Comparison of ENCODE assay signal across 9 cellular contexts in the genomic region with DNA sequence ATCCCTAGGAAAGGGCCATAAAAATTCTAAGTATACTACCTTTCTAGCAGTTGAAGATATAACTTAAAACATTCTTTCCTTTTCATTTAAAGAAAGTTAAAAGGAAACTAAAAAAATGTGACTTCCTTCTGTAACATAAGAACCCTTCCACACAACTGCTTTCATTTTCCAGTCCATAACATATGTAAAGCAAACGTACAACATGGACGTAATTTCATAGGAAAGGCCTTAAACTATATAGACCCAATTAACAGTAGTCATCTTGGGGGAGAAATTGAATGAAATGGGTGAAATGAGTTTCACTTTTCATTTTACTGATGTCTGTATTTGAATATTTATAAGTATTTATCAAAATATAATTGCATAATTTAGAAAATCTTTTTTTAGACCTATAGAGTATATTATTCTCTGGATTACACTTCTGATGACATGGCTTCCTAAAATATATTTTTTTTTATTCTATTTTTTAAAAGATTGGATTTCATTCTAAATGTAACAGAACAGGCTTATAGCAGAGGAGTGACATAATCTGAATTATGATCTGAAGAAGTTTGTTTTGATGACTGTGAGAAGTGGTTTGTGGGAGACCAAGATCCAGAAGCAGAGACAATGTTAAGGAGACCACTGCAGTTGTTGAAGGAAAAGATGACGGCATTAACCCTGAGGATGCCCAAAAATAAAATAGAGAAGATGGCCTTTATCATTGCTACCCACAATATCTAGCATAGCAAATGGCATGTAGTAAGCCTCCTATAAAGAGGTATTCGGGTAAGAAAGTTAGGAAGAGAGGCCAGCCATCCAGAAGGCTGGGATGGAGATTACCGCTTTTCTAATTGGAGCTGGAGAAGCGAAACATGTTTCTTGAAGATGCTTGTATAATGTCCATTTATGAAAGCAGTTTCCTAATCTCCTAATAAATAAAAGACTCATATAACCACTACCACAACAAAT.
DNase-seq lines count a peak whose midpoint lies in the region; ATAC-seq and TF ChIP-seq lines count a peak whose summit lies in the region.
"Had no signal": no experiment of that assay in that cellular context is flagged by ENCODE, and none has a peak within 500 bp of the region (broad histone marks: within the 10 kb centered on the region; RNA-seq: fewer than 3 reads in every experiment).

No MANE protein-coding gene starts in this region.

- H3K18ac ChIP-seq in H9 (ENCODE audit: insufficient read length, low read depth, low read length), result no peak overlapping the region

- no peaks in the 10 kb centered on the region for H3K9me2 ChIP-seq in MM.1S (replicated peaks; ENCODE audit: insufficient read depth, low read length)

- H3K4me1 ChIP-seq in MM.1S (ENCODE audit: low read length) (peaks cover 8% of the 10 kb centered on the region), gastroesophageal sphincter (no peaks in the 10 kb centered on the region), H9 (ENCODE audit: insufficient read depth, low read length) (no peaks in the 10 kb centered on the region)
- peaks cover 12 to 15% of the 10 kb centered on the region in 2 donors for H3K4me1 ChIP-seq in naive thymus-derived CD4-positive, alpha-beta T cell (ENCODE audit: control insufficient read depth in 2 of 2, insufficient read depth in 2 of 2, low read length in 2 of 2)

- TF ChIP-seq CTCF in MM.1S (IDR thresholded peaks at IDR 0.05; ENCODE audit: low read length) (no peak), gastroesophageal sphincter (IDR thresholded peaks at IDR 0.05) (no peak), H9 (conservative IDR thresholded peaks at IDR 0.05) (no peak)

- H3K27ac Mint-ChIP-seq in naive thymus-derived CD4-positive, alpha-beta T cell, result peak overlapping the region; percentile 74 to 93 (median 90)
- H3K27ac Mint-ChIP-seq in H9, result no peak overlapping the region

- no peak overlapping the region for H4K8ac ChIP-seq in H9 (replicated peaks; ENCODE audit: insufficient read length, low read depth, low read length)

- intact Hi-C loops in naive thymus-derived CD4-positive, alpha-beta T cell (cut with micrococcal nuclease), result loop anchor here (1.0 to 5.0 kb wide), 8 partner anchors 19 to 523 kb away; a partner anchor contains a TSS

- no peak overlapping the region for H3K4ac ChIP-seq in H9 (ENCODE audit: low read depth, low read length)

- no peak overlapping the region for H2BK120ac ChIP-seq in H9 (ENCODE audit: low read depth, low read length, poor library complexity, severe bottlenecking)

- H3K27me3 Mint-ChIP-seq in naive thymus-derived CD4-positive, alpha-beta T cell, result peaks cover 0 to 3% (median 0%) of the 10 kb centered on the region in 5 donors
- no peaks in the 10 kb centered on the region for H3K27me3 Mint-ChIP-seq in H9 (ENCODE audit: low read depth)

- peaks cover 2 to 25% (median 10%) of the 10 kb centered on the region in 11 donors for H3K9me3 Mint-ChIP-seq in naive thymus-derived CD4-positive, alpha-beta T cell
- peaks cover 0 to 7% of the 10 kb centered on the region in 2 experiments; a peak in 1 of 5 replicates for H3K9me3 Mint-ChIP-seq in H9

- no peak overlapping the region for H3K23ac ChIP-seq in H9 (ENCODE audit: insufficient read length, low read depth, low read length)

- no peak overlapping the region for H3K9ac ChIP-seq in MM.1S (ENCODE audit: low read length)
- no peak overlapping the region for H3K9ac ChIP-seq in H9 (ENCODE audit: extremely low read depth, insufficient read length, low read length)

- H2AFZ ChIP-seq in MM.1S (ENCODE audit: low read length), result peak overlapping the region; percentile 18; the same call in 1 of the 2 replicates
- H2AFZ ChIP-seq in H9 (ENCODE audit: low read length), result no peak overlapping the region
- H2AFZ ChIP-seq: hepatocyte had no signal

- POLR2A ChIA-PET in naive thymus-derived CD4-positive, alpha-beta T cell (lab: Charles Lee), result interaction anchor here (0.8 to 1.4 kb wide), 2 partner anchors 10 to 359 kb away, joined by 3 to 6 read pairs; a partner anchor contains a TSS

- H3F3A ChIP-seq in MM.1S (ENCODE audit: insufficient read depth, low read length), result 0 out of 2 replicates have a peak, but pooled peaks cover 11% of the 10 kb centered on the region

- H2BK12ac ChIP-seq in H9 (ENCODE audit: insufficient read length, low read depth, low read length), result no peak overlapping the region

- H3K4me2 ChIP-seq in MM.1S (ENCODE audit: low read depth, low read length), result peak overlapping the region; percentile 71
- H3K4me2 ChIP-seq in H9 (ENCODE audit: insufficient read depth, insufficient read length, low read length), result no peak overlapping the region
- H3K4me2 ChIP-seq: hepatocyte had no signal

- CTCF ChIA-PET in naive thymus-derived CD4-positive, alpha-beta T cell (lab: Charles Lee), result no interaction called here

- no peak for TF ChIP-seq EP300 in gastroesophageal sphincter (IDR thresholded peaks at IDR 0.05)

- no peak overlapping the region for H3K56ac ChIP-seq in H9 (ENCODE audit: insufficient read length, low read depth, low read length)

- H2BK20ac ChIP-seq in H9 (ENCODE audit: low read depth, low read length, poor library complexity, severe bottlenecking), result no peak overlapping the region

- H3K36me3 Mint-ChIP-seq in naive thymus-derived CD4-positive, alpha-beta T cell, result peaks cover 4 to 14% (median 6%) of the 10 kb centered on the region in 5 donors
- peaks cover 7 to 10% (median 8%) of the 10 kb centered on the region in 3 experiments; a peak in 6 of 7 replicates for H3K36me3 Mint-ChIP-seq in H9 (ENCODE audit: insufficient read depth in 1 of 3, low read depth in 3 of 3)

- H3K79me1 ChIP-seq in H9 (ENCODE audit: insufficient read depth, low read depth, low read length, poor library complexity, severe bottlenecking), result no peaks in the 10 kb centered on the region

- TF ChIP-seq POLR2A in gastroesophageal sphincter (IDR thresholded peaks at IDR 0.05), result no peak

- H3K27ac ChIP-seq in MM.1S (ENCODE audit: low read length) (peak overlapping the region; percentile 45; the same call in 1 of the 2 replicates), gastroesophageal sphincter (no peak overlapping the region), H9 (ENCODE audit: insufficient read length, low read depth, low read length) (no peak overlapping the region)
- peak overlapping the region; percentile 45 for H3K27ac ChIP-seq in naive thymus-derived CD4-positive, alpha-beta T cell (ENCODE audit: low read depth, low read length)
- H3K27ac ChIP-seq: hepatocyte had no signal

- H3K9me3 ChIP-seq in MM.1S (replicated peaks; ENCODE audit: insufficient read depth, low read length) (no peaks in the 10 kb centered on the region), gastroesophageal sphincter (no peaks in the 10 kb centered on the region), H9 (ENCODE audit: control insufficient read depth, low read depth, low read length) (no peaks in the 10 kb centered on the region)
- peaks cover 0 to 6% (median 0%) of the 10 kb centered on the region in 3 experiments for H3K9me3 ChIP-seq in naive thymus-derived CD4-positive, alpha-beta T cell (ENCODE audit: control insufficient read depth in 2 of 3, low read length in 3 of 3)

- H3K27me3 ChIP-seq in MM.1S (replicated peaks; ENCODE audit: insufficient read depth, low read length), result no peaks in the 10 kb centered on the region
- no peaks in the 10 kb centered on the region for H3K27me3 ChIP-seq in naive thymus-derived CD4-positive, alpha-beta T cell (ENCODE audit: control insufficient read depth in 2 of 2, insufficient read depth in 2 of 2, low read length in 2 of 2)
- H3K27me3 ChIP-seq in gastroesophageal sphincter, result no peaks in the 10 kb centered on the region
- no peaks in the 10 kb centered on the region for H3K27me3 ChIP-seq in H9 (ENCODE audit: insufficient read depth, low read length)
- H3K27me3 ChIP-seq: hepatocyte had no signal

- H3K23me2 ChIP-seq in H9 (ENCODE audit: insufficient read length, low read depth, low read length, poor library complexity, severe bottlenecking), result no peaks in the 10 kb centered on the region

- DNase-seq in MM.1S (peak; percentile 36), HT-29 (ENCODE audit: low spot score) (no peak), H9 (no peak), NCI-H2227 treated with DMSO at 0.1 percent for 48 hours (lab: John Stamatoyannopoulos, UW) (no peak)
- peak in 7 of 9 donors; percentile 11 to 42 (median 29) for DNase-seq in naive thymus-derived CD4-positive, alpha-beta T cell

- H2BK15ac ChIP-seq in H9 (ENCODE audit: low read depth, low read length), result no peak overlapping the region

- H3K36me3 ChIP-seq in MM.1S (replicated peaks; ENCODE audit: insufficient read depth, low read length), result no peaks in the 10 kb centered on the region
- H3K36me3 ChIP-seq in naive thymus-derived CD4-positive, alpha-beta T cell (ENCODE audit: control insufficient read depth in 2 of 3, insufficient read depth in 3 of 3, low read length in 3 of 3), result no peaks in the 10 kb centered on the region
- H3K36me3 ChIP-seq in gastroesophageal sphincter, result no peaks in the 10 kb centered on the region

- H3K4me1 Mint-ChIP-seq in naive thymus-derived CD4-positive, alpha-beta T cell, result peaks cover 15 to 46% (median 28%) of the 10 kb centered on the region in 7 donors
- H3K4me1 Mint-ChIP-seq in H9, result no peaks in the 10 kb centered on the region

- ATAC-seq in GM18909 (IDR thresholded peaks at IDR 0.05; ENCODE audit: poor library complexity, unreplicated experiment) (peak; percentile 65), HG02610 (IDR thresholded peaks at IDR 0.05; ENCODE audit: unreplicated experiment) (peak; percentile 57), gastroesophageal sphincter (no peak)
- peak; percentile 74 for ATAC-seq in naive thymus-derived CD4-positive, alpha-beta T cell

- H3K4me3 Mint-ChIP-seq in naive thymus-derived CD4-positive, alpha-beta T cell, result peak overlapping the region; percentile 67 to 91 (median 84)
- H3K4me3 Mint-ChIP-seq in H9, result no peak overlapping the region

- H3T11ph ChIP-seq in H9 (ENCODE audit: low read length), result no peak overlapping the region

- H4K91ac ChIP-seq in H9 (ENCODE audit: insufficient read length, low read depth, low read length), result no peak overlapping the region

- H4K5ac ChIP-seq in H9 (ENCODE audit: insufficient read length, low read depth, low read length), result no peak overlapping the region

- H3K79me2 ChIP-seq in MM.1S (ENCODE audit: low read length) (no peaks in the 10 kb centered on the region), H9 (ENCODE audit: insufficient read depth, low read length) (no peaks in the 10 kb centered on the region)

- H4K20me1 ChIP-seq in MM.1S (ENCODE audit: insufficient read depth, low read length), result no peaks in the 10 kb centered on the region
- no peaks in the 10 kb centered on the region for H4K20me1 ChIP-seq in H9 (ENCODE audit: control insufficient read depth, insufficient read depth, insufficient read length)

- no peak overlapping the region for H2AK5ac ChIP-seq in H9 (ENCODE audit: insufficient read length, low read length)

- H3K14ac ChIP-seq in H9 (ENCODE audit: insufficient read depth, low read length), result no peak overlapping the region

- peak overlapping the region; percentile 50 for H3K4me3 ChIP-seq in MM.1S (ENCODE audit: low read length)
- peak overlapping the region; percentile 30 for H3K4me3 ChIP-seq in naive thymus-derived CD4-positive, alpha-beta T cell (ENCODE audit: low read length)
- no peak overlapping the region for H3K4me3 ChIP-seq in gastroesophageal sphincter
- H3K4me3 ChIP-seq: hepatocyte had no signal

- no peak overlapping the region for H2BK5ac ChIP-seq in H9 (ENCODE audit: insufficient read length, low read length)

- WGBS in gastroesophageal sphincter (ENCODE audit: low coverage in 1 of 2), 2 donors, result 73 to 97% methylated on average over 5 to 6 of the region's 6 CpGs
- no CpG with 5 or more reads among the region's 6 CpGs for WGBS in H9 (ENCODE audit: extremely low coverage, insufficient read length, low lambda C conversion rate)

Comparison
In these comparisons a context has a peak if more than half of its experiments do, and no peak if none do; other contexts are left out.
1. DNase-seq: peak in MM.1S (single experiment) and naive thymus-derived CD4-positive, alpha-beta T cell (7 of 9); none in HT-29 (single experiment), H9 (single experiment) and NCI-H2227 treated with DMSO at 0.1 percent for 48 hours (single experiment).
2. H3K27ac ChIP-seq: peak in MM.1S (single experiment) and naive thymus-derived CD4-positive, alpha-beta T cell (single experiment); none in gastroesophageal sphincter (0 of 4) and H9 (single experiment).
3. H3K4me3 ChIP-seq: peak in MM.1S (single experiment) and naive thymus-derived CD4-positive, alpha-beta T cell (single experiment); none in gastroesophageal sphincter (0 of 2).
4. H3K27ac Mint-ChIP-seq: peak in naive thymus-derived CD4-positive, alpha-beta T cell (9 of 9); none in H9 (0 of 3).
5. H3K4me3 Mint-ChIP-seq: peak in naive thymus-derived CD4-positive, alpha-beta T cell (10 of 10); none in H9 (0 of 2).